ENCODE assay signal across 16 cellular contexts in genomic region chr18:42038936-42039335, GRCh38.
A peak's percentile ranks its signal among the peaks of the same experiment; 100 is the strongest.
DNase-seq lines count a peak whose midpoint lies in the region; ATAC-seq and TF ChIP-seq lines count a peak whose summit lies in the region.
"Had no signal": no experiment of that assay in that cellular context is flagged by ENCODE, and none has a peak within 500 bp of the region (broad histone marks: within the 10 kb centered on the region; RNA-seq: fewer than 3 reads in every experiment).

No MANE protein-coding gene starts in this region.

- in situ Hi-C loops in brain microvascular endothelial cell (cut with HindIII; ENCODE audit: low pct_ligation_motif_present, low sequenced_read_pairs), result no loop called here

- peak overlapping the region in 1 of 2 donors; percentile 36 for H3K27ac Mint-ChIP-seq in natural killer cell
- peak overlapping the region in 1 of 2 donors; percentile 1 for H3K27ac Mint-ChIP-seq in natural killer cell treated with Interleukin-12 subunit alpha and Interleukin-12 subunit beta and Interleukin-15 and Interleukin-18, amount 100 ng/mL, for 72 hours
- H3K27ac Mint-ChIP-seq: B cell, naive B cell had no signal

- no peaks in the 10 kb centered on the region for H3K9me3 Mint-ChIP-seq in natural killer cell
- no peaks in the 10 kb centered on the region for H3K9me3 Mint-ChIP-seq in natural killer cell treated with Interleukin-12 subunit alpha and Interleukin-12 subunit beta and Interleukin-15 and Interleukin-18, amount 100 ng/mL, for 72 hours
- H3K9me3 Mint-ChIP-seq: naive B cell had no signal

- no peaks in the 10 kb centered on the region for H3K27me3 ChIP-seq in brain microvascular endothelial cell (replicated peaks)

- peak overlapping the region; percentile 17 for H3K4me3 Mint-ChIP-seq in natural killer cell
- H3K4me3 Mint-ChIP-seq in natural killer cell treated with Interleukin-12 subunit alpha and Interleukin-12 subunit beta and Interleukin-15 and Interleukin-18, amount 100 ng/mL, for 72 hours, result no peak overlapping the region
- H3K4me3 Mint-ChIP-seq: B cell, naive B cell had no signal

- TF ChIP-seq CTCF in natural killer cell (IDR thresholded peaks at IDR 0.05) (no peak), brain microvascular endothelial cell (IDR thresholded peaks at IDR 0.05; ENCODE audit: low read depth, low read length, missing control alignments) (no peak), omental fat pad (IDR thresholded peaks at IDR 0.05) (no peak)

- H3K4me1 Mint-ChIP-seq in natural killer cell, result peaks cover 11 to 13% of the 10 kb centered on the region in 2 donors
- H3K4me1 Mint-ChIP-seq in natural killer cell treated with Interleukin-12 subunit alpha and Interleukin-12 subunit beta and Interleukin-15 and Interleukin-18, amount 100 ng/mL, for 72 hours (ENCODE audit: low read depth in 2 of 2), result peaks cover 9% of the 10 kb centered on the region in 2 donors
- H3K4me1 Mint-ChIP-seq: B cell, naive B cell had no signal

- H3K27ac ChIP-seq in brain microvascular endothelial cell, result peak overlapping the region; percentile 6

- no peaks in the 10 kb centered on the region for H3K27me3 Mint-ChIP-seq in natural killer cell (ENCODE audit: low read depth in 2 of 2)
- no peaks in the 10 kb centered on the region for H3K27me3 Mint-ChIP-seq in natural killer cell treated with Interleukin-12 subunit alpha and Interleukin-12 subunit beta and Interleukin-15 and Interleukin-18, amount 100 ng/mL, for 72 hours
- H3K27me3 Mint-ChIP-seq: B cell, naive B cell had no signal

- peaks cover 15% of the 10 kb centered on the region for H3K36me3 ChIP-seq in brain microvascular endothelial cell (replicated peaks)

- H3K4me3 ChIP-seq in brain microvascular endothelial cell (ENCODE audit: low read depth, low read length), result no peak overlapping the region

- no peak for ATAC-seq in natural killer cell
- no peak for ATAC-seq in natural killer cell treated with Interleukin-12 subunit alpha and Interleukin-12 subunit beta and Interleukin-15 and Interleukin-18, amount 100 ng/mL, for 72 hours
- no peak for ATAC-seq in HG03175 (IDR thresholded peaks at IDR 0.05; ENCODE audit: unreplicated experiment)
- ATAC-seq in HG02610 (IDR thresholded peaks at IDR 0.05; ENCODE audit: unreplicated experiment), result no peak
- no peak for ATAC-seq in omental fat pad (ENCODE audit: low FRiP score)
- ATAC-seq: PC-3; stimulated activated naive CD8-positive, alpha-beta T cell treated with anti-CD3 and anti-CD28 coated beads, Interleukin-15, Interleukin-2, amounts not matched to agents 100 U/mL and 50 U/mL, for 24 hours had no signal

- H3K36me3 Mint-ChIP-seq in natural killer cell, result peaks cover 36% of the 10 kb centered on the region
- peaks cover 10% of the 10 kb centered on the region for H3K36me3 Mint-ChIP-seq in natural killer cell treated with Interleukin-12 subunit alpha and Interleukin-12 subunit beta and Interleukin-15 and Interleukin-18, amount 100 ng/mL, for 72 hours

- DNase-seq in natural killer cell, result no peak
- no peak for DNase-seq in natural killer cell treated with Interleukin-12 subunit alpha and Interleukin-12 subunit beta and Interleukin-15 and Interleukin-18, amount 100 ng/mL, for 72 hours (ENCODE audit: low spot score)
- DNase-seq in brain microvascular endothelial cell, result peak; percentile 77
- peak; percentile 87 for DNase-seq in iris pigment epithelial cell (ENCODE audit: low read depth)
- DNase-seq in GF-D8 (lab: John Stamatoyannopoulos, UW), result no peak
- DNase-seq in omental fat pad (ENCODE audit: low spot score), result no peak
- DNase-seq: activated CD8-positive, alpha-beta memory T cell treated with anti-CD3 and anti-CD28 coated beads, Interleukin-2, amount 50 U/mL, for 4 hours; caudate nucleus; hippocampal formation; Kasumi-1; naive B cell; PC-3; stimulated activated naive CD8-positive, alpha-beta T cell treated with anti-CD3 and anti-CD28 coated beads, Interleukin-15, Interleukin-2, amounts not matched to agents 100 U/mL and 50 U/mL, for 24 hours had no signal

- intact Hi-C loops in natural killer cell (cut with micrococcal nuclease), result no loop called here

Comparison
In these comparisons a context has a peak if more than half of its experiments do, and no peak if none do; other contexts are left out.
1. DNase-seq: peak in brain microvascular endothelial cell (single experiment) and iris pigment epithelial cell (single experiment); none in natural killer cell (single experiment), natural killer cell treated with Interleukin-12 subunit alpha and Interleukin-12 subunit beta and Interleukin-15 and Interleukin-18, amount 100 ng/mL, for 72 hours (single experiment), GF-D8 (single experiment) and omental fat pad (single experiment).